In the genomic region with DNA sequence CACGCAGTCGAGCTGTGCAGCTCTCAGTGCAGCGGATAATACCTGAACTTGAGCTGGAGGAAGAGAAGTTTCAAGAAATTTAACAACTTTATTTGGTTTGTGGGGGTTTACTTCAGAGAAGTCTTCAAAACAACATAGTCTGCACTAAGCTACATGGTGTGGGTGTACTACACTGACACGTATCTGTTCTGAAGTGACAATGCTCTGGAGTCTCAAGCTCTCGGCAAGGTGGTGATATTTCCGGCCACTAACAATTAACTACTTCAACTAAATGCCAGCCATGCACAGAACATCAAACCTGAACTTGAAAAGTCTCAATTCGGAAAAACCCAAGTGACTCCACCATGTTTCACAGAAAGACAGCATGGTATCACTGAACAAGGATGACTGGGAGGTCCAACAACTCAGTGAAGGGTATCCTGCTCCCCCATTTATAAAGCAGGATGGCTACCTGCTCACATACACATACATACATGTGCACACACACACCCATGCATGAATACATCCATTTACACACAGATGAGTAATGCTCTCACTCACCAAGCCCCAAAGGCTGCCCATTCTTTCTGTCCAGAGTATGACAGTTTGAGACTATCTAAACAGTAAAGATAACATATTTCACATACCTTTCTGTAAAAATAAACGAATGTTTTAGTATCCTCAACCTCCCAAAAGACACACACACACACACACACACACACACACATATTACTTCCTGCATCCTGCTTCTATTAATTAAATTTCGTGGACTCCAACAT, we compare ENCODE assay signal across 17 cellular contexts. TPM values are rescaled to one million over a fixed set of nuclear protein-coding genes. Genes with fewer than 3 reads are reported as not detected.
DNase-seq lines count a peak whose midpoint lies in the region; ATAC-seq, FAIRE-seq and TF ChIP-seq lines count a peak whose summit lies in the region.
"Had no signal": no experiment of that assay in that cellular context is flagged by ENCODE, and none has a peak within 500 bp of the region (broad histone marks: within the 10 kb centered on the region; RNA-seq: fewer than 3 reads in every experiment).

No MANE protein-coding gene starts in this region.

- H3K4me2 ChIP-seq in astrocyte (ENCODE audit: low read length): no peak overlapping the region
- H3K4me2 ChIP-seq: BLaER1 had no signal

- TF ChIP-seq POLR2A in H54 (IDR thresholded peaks at IDR 0.05; ENCODE audit: low read depth, low read length): no peak

- CTCF ChIA-PET in activated CD4-positive, alpha-beta T cell treated with anti-CD3 and anti-CD28 coated beads for 36 hours (lab: Charles Lee): interaction anchor here (4.1 kb wide), 1 partner anchor 9 kb away, joined by 21 read pairs; no protein-coding TSS in a partner anchor

- POLR2A ChIA-PET in activated CD4-positive, alpha-beta T cell treated with anti-CD3 and anti-CD28 coated beads for 36 hours (lab: Charles Lee): no interaction called here

- H2AFZ ChIP-seq in astrocyte (ENCODE audit: low read depth, low read length): no peak overlapping the region

- peaks cover 34% of the 10 kb centered on the region for H3K36me3 ChIP-seq in astrocyte (ENCODE audit: insufficient read depth, low read length)

- FAIRE-seq in astrocyte (lab: Jason Lieb, UNC): no peak
- FAIRE-seq in H54 (lab: Jason Lieb, UNC): no peak
- FAIRE-seq: A204.1, H1 had no signal

- H3K79me2 ChIP-seq in astrocyte (ENCODE audit: insufficient read depth, low read length): no peaks in the 10 kb centered on the region

- TF ChIP-seq CTCF in astrocyte (IDR thresholded peaks at IDR 0.05; ENCODE audit: insufficient read depth, low read depth, low read length) (no peak), nephron progenitor cell (IDR thresholded peaks at IDR 0.05) (no peak)

- no peak overlapping the region for H3K4me3 Mint-ChIP-seq in activated CD4-positive, alpha-beta T cell treated with anti-CD3 and anti-CD28 coated beads for 36 hours
- H3K4me3 Mint-ChIP-seq in astrocyte (ENCODE audit: unreplicated experiment): no peak overlapping the region
- no peak overlapping the region for H3K4me3 Mint-ChIP-seq in nephron progenitor cell
- H3K4me3 Mint-ChIP-seq: HFFc6 had no signal

- ATAC-seq in activated CD4-positive, alpha-beta T cell treated with anti-CD3 and anti-CD28 coated beads for 36 hours: peak; percentile 30

- intact Hi-C loops in activated CD4-positive, alpha-beta T cell treated with anti-CD3 and anti-CD28 coated beads for 36 hours (cut with DNase I, micrococcal nuclease): no loop called here

- DNase-seq in activated CD4-positive, alpha-beta T cell treated with anti-CD3 and anti-CD28 coated beads for 36 hours: no peak
- DNase-seq in activated CD4-positive, alpha-beta T cell treated with anti-CD3 and anti-CD28 coated beads, Interleukin-2, amount 50 U/mL, for 48 hours: no peak
- DNase-seq in EL: peak; percentile 33
- peak; percentile 9 for DNase-seq in astrocyte (ENCODE audit: low read depth)
- no peak for DNase-seq in nephron progenitor cell
- no peak for DNase-seq in H54 (ENCODE audit: insufficient read length, low spot score)
- DNase-seq in NCI-H1048 (lab: John Stamatoyannopoulos, UW): no peak
- DNase-seq: DND-41, GF-D8, HFFc6, NCI-H1092 treated with DMSO at 0.1 percent for 48 hours, NCI-H1694 treated with DMSO at 0.1 percent for 48 hours, NCI-H2107 had no signal

- H3K9ac ChIP-seq in astrocyte (ENCODE audit: low read length): no peak overlapping the region
- H3K9ac ChIP-seq: BLaER1 had no signal

- peaks cover 11% of the 10 kb centered on the region for H4K20me1 ChIP-seq in astrocyte (ENCODE audit: insufficient read depth, low read length)
- H4K20me1 ChIP-seq: BLaER1 had no signal

- H3K36me3 Mint-ChIP-seq in activated CD4-positive, alpha-beta T cell treated with anti-CD3 and anti-CD28 coated beads for 36 hours (ENCODE audit: low read depth): peaks cover 26% of the 10 kb centered on the region
- H3K36me3 Mint-ChIP-seq in astrocyte (ENCODE audit: low read depth, unreplicated experiment) (peaks cover 29% of the 10 kb centered on the region), nephron progenitor cell (ENCODE audit: low read depth) (peaks cover 57% of the 10 kb centered on the region)

- H3K4me3 ChIP-seq in astrocyte (ENCODE audit: insufficient read depth, low read depth, low read length): no peak overlapping the region
- H3K4me3 ChIP-seq: BLaER1 had no signal

- H3K9me3 Mint-ChIP-seq in activated CD4-positive, alpha-beta T cell treated with anti-CD3 and anti-CD28 coated beads for 36 hours (ENCODE audit: low read depth): no peaks in the 10 kb centered on the region
- no peaks in the 10 kb centered on the region for H3K9me3 Mint-ChIP-seq in astrocyte (ENCODE audit: unreplicated experiment)
- no peaks in the 10 kb centered on the region for H3K9me3 Mint-ChIP-seq in nephron progenitor cell
- H3K9me3 Mint-ChIP-seq: HFFc6 had no signal

- H3K27ac Mint-ChIP-seq in activated CD4-positive, alpha-beta T cell treated with anti-CD3 and anti-CD28 coated beads for 36 hours: no peak overlapping the region
- H3K27ac Mint-ChIP-seq in astrocyte (ENCODE audit: unreplicated experiment) (no peak overlapping the region), nephron progenitor cell (peak overlapping the region; percentile 62)
- H3K27ac Mint-ChIP-seq: HFFc6 had no signal

- H3K27me3 ChIP-seq in astrocyte (ENCODE audit: insufficient read depth, low read length): no peaks in the 10 kb centered on the region
- H3K27me3 ChIP-seq: BLaER1 had no signal

- H3K27ac ChIP-seq in astrocyte (ENCODE audit: low read depth, low read length): no peak overlapping the region
- H3K27ac ChIP-seq: BLaER1 had no signal

- no peaks in the 10 kb centered on the region for H3K4me1 Mint-ChIP-seq in activated CD4-positive, alpha-beta T cell treated with anti-CD3 and anti-CD28 coated beads for 36 hours
- H3K4me1 Mint-ChIP-seq in astrocyte (ENCODE audit: low read depth, unreplicated experiment) (peaks cover 13% of the 10 kb centered on the region), nephron progenitor cell (peaks cover 10% of the 10 kb centered on the region)

- H3K4me1 ChIP-seq in astrocyte (ENCODE audit: insufficient read depth, low read length): no peaks in the 10 kb centered on the region
- H3K4me1 ChIP-seq: BLaER1 had no signal

- no peaks in the 10 kb centered on the region for H3K27me3 Mint-ChIP-seq in activated CD4-positive, alpha-beta T cell treated with anti-CD3 and anti-CD28 coated beads for 36 hours
- H3K27me3 Mint-ChIP-seq in astrocyte (ENCODE audit: low read depth, unreplicated experiment): no peaks in the 10 kb centered on the region
- peaks cover 2% of the 10 kb centered on the region for H3K27me3 Mint-ChIP-seq in nephron progenitor cell (ENCODE audit: low read depth, poor library complexity)

- no peaks in the 10 kb centered on the region for H3K9me3 ChIP-seq in astrocyte (ENCODE audit: insufficient read depth, low read depth, low read length)
- H3K9me3 ChIP-seq: BLaER1 had no signal

RNA-seq across cellular contexts. Expression of a gene that starts 15.4 kb away (rescaled TPM):
- not detected for total RNA-seq in activated CD4-positive, alpha-beta T cell treated with anti-CD3 and anti-CD28 coated beads for 36 hours
- not detected in 2 replicates for total RNA-seq in astrocyte
- total RNA-seq: H1, HFFc6, MCF 10A had no signal

Comparison
In these comparisons a context has a peak if more than half of its experiments do, and no peak if none do; other contexts are left out.
1. DNase-seq: peak in EL (single experiment) and astrocyte (single experiment); none in activated CD4-positive, alpha-beta T cell treated with anti-CD3 and anti-CD28 coated beads for 36 hours (single experiment), activated CD4-positive, alpha-beta T cell treated with anti-CD3 and anti-CD28 coated beads, Interleukin-2, amount 50 U/mL, for 48 hours (0 of 2), nephron progenitor cell (single experiment), H54 (single experiment) and NCI-H1048 (single experiment).